ENCODE assay signal across 10 cellular contexts in genomic region chr16:12546918-12547607, GRCh38.
DNase-seq lines count a peak whose midpoint lies in the region; ATAC-seq and TF ChIP-seq lines count a peak whose summit lies in the region.
"Had no signal": no experiment of that assay in that cellular context is flagged by ENCODE, and none has a peak within 500 bp of the region (broad histone marks: within the 10 kb centered on the region; RNA-seq: fewer than 3 reads in every experiment).

No MANE protein-coding gene starts in this region.

- no peak overlapping the region for H3K4me3 ChIP-seq in CD8-positive, alpha-beta T cell (ENCODE audit: low read depth, low read length)
- H3K4me3 ChIP-seq: lung had no signal

- H3K27ac ChIP-seq in CD8-positive, alpha-beta T cell (ENCODE audit: low read depth, low read length): no peak overlapping the region
- H3K27ac ChIP-seq in caudate nucleus (ENCODE audit: low read depth, low read length): no peak overlapping the region

- H3K9me3 Mint-ChIP-seq in CD8-positive, alpha-beta T cell: no peaks in the 10 kb centered on the region

- H3K4me1 ChIP-seq in CD8-positive, alpha-beta T cell (ENCODE audit: insufficient read depth, low read length): peaks cover 16% of the 10 kb centered on the region

- no peaks in the 10 kb centered on the region for H3K27me3 Mint-ChIP-seq in CD8-positive, alpha-beta T cell (ENCODE audit: low read depth)

- DNase-seq in germinal center (ENCODE audit: low spot score) (peak; percentile 61), HK-2 (ENCODE audit: unreplicated experiment) (no peak), caudate nucleus (lab: John Stamatoyannopoulos, UW) (no peak), NCI-H2081 treated with DMSO at 0.1 percent for 48 hours (lab: John Stamatoyannopoulos, UW) (no peak)
- no peak for DNase-seq in CD8-positive, alpha-beta T cell
- DNase-seq: HCEC 1CT had no signal

- no peak overlapping the region for H3K4me3 Mint-ChIP-seq in CD8-positive, alpha-beta T cell

- peaks cover 5% of the 10 kb centered on the region for H3K36me3 Mint-ChIP-seq in CD8-positive, alpha-beta T cell

- H3K27ac Mint-ChIP-seq in CD8-positive, alpha-beta T cell: no peak overlapping the region

- ATAC-seq in GM21515 (IDR thresholded peaks at IDR 0.05; ENCODE audit: unreplicated experiment) (peak; percentile 65), HG03442 (IDR thresholded peaks at IDR 0.05; ENCODE audit: unreplicated experiment) (peak; percentile 50)
- no peak for ATAC-seq in CD8-positive, alpha-beta T cell

- POLR2A ChIA-PET in CD8-positive, alpha-beta T cell (lab: Charles Lee): no interaction called here

- CTCF ChIA-PET in CD8-positive, alpha-beta T cell (lab: Charles Lee): interaction anchor here (1.4 kb wide), 1 partner anchor 10 kb away, joined by 3 read pairs; no protein-coding TSS in a partner anchor

- no peaks in the 10 kb centered on the region for H3K27me3 ChIP-seq in CD8-positive, alpha-beta T cell (ENCODE audit: insufficient read depth, low read length)

- H3K36me3 ChIP-seq in CD8-positive, alpha-beta T cell (ENCODE audit: insufficient read depth, low read length): no peaks in the 10 kb centered on the region

- H3K9me3 ChIP-seq in CD8-positive, alpha-beta T cell (ENCODE audit: low read length): no peaks in the 10 kb centered on the region

- intact Hi-C loops in CD8-positive, alpha-beta T cell (cut with DNase I, micrococcal nuclease): no loop called here

- no peak for TF ChIP-seq CTCF in CD8-positive, alpha-beta T cell (IDR thresholded peaks at IDR 0.05)

- H3K4me1 Mint-ChIP-seq in CD8-positive, alpha-beta T cell (ENCODE audit: low read depth): peaks cover 24% of the 10 kb centered on the region

- peak; percentile 16 for TF ChIP-seq POLR2A in GM18526 (IDR thresholded peaks at IDR 0.05; ENCODE audit: extremely low read depth, insufficient read length)
